ENCODE assay signal across 8 cellular contexts in genomic region chr2:100321181-100321880, GRCh38. TPM values are rescaled to one million over a fixed set of nuclear protein-coding genes. Genes with fewer than 3 reads are reported as not detected.
DNase-seq lines count a peak whose midpoint lies in the region; TF ChIP-seq lines count a peak whose summit lies in the region.

No MANE protein-coding gene starts in this region.

- H3K4me2 ChIP-seq in OCI-LY3 (ENCODE audit: low read length): peak overlapping the region; percentile 53
- peak overlapping the region; percentile 59 for H3K4me2 ChIP-seq in mesendoderm (ENCODE audit: low read length)

- TF ChIP-seq POLR2A in thyroid gland (IDR thresholded peaks at IDR 0.05): peak in 1 of 2 donors; percentile 54

- peak overlapping the region; percentile 18; the same call in 1 of the 2 replicates for H3K9ac ChIP-seq in OCI-LY3 (ENCODE audit: low read length)
- H3K9ac ChIP-seq in mesendoderm (ENCODE audit: low read length): peak overlapping the region; percentile 52

- peak; percentile 31 for DNase-seq in activated CD4-positive, alpha-beta T cell treated with anti-CD3 and anti-CD28 coated beads for 48 hours
- no peak for DNase-seq in activated CD4-positive, alpha-beta T cell treated with anti-CD3 and anti-CD28 coated beads for 4 hours
- DNase-seq in endothelial cell (ENCODE audit: low spot score) (peak; percentile 52), mesendoderm (peak; percentile 74), thyroid gland (peak; percentile 76 to 79), KG1 (lab: John Stamatoyannopoulos, UW) (no peak), amniotic stem cell (lab: John Stamatoyannopoulos, UW) (no peak)

- peak overlapping the region; percentile 65 for H3K56ac ChIP-seq in mesendoderm (ENCODE audit: low read length)

- H2AFZ ChIP-seq in OCI-LY3 (ENCODE audit: low read depth, low read length): peak overlapping the region; percentile 41; the same call in 1 of the 2 replicates

- H2BK120ac ChIP-seq in mesendoderm (ENCODE audit: low read depth, low read length): no peak overlapping the region

- H2BK5ac ChIP-seq in mesendoderm (ENCODE audit: low read length): no peak overlapping the region

- H4K8ac ChIP-seq in mesendoderm (ENCODE audit: low read depth, low read length): no peak overlapping the region

- H3K4ac ChIP-seq in mesendoderm (ENCODE audit: low read depth, low read length): no peak overlapping the region

- H3K27me3 ChIP-seq in OCI-LY3 (ENCODE audit: low read depth, low read length): peaks cover 10% of the 10 kb centered on the region; the same call in 1 of the 2 replicates
- H3K27me3 ChIP-seq in mesendoderm (ENCODE audit: insufficient read depth, low read length, poor library complexity): peaks cover 27% of the 10 kb centered on the region
- H3K27me3 ChIP-seq in thyroid gland: no peaks in the 10 kb centered on the region

- H3K36me3 ChIP-seq in OCI-LY3 (replicated peaks; ENCODE audit: low read depth, low read length) (peaks cover 5% of the 10 kb centered on the region), mesendoderm (ENCODE audit: control insufficient read depth, insufficient read depth, low read length) (no peaks in the 10 kb centered on the region), thyroid gland (no peaks in the 10 kb centered on the region)

- no CpG with 5 or more reads among the region's 79 CpGs for WGBS in mesendoderm (ENCODE audit: extremely low coverage, insufficient coverage, low lambda C conversion rate)
- 0 to 3% methylated on average over 12 to 15 of the region's 79 CpGs for WGBS in thyroid gland, 2 donors

- no peak overlapping the region for H2AK5ac ChIP-seq in mesendoderm (ENCODE audit: low read length)

- peaks cover 6% of the 10 kb centered on the region for H3K27me3 Mint-ChIP-seq in endothelial cell (ENCODE audit: unreplicated experiment)

- peaks cover 8% of the 10 kb centered on the region; the same call in 1 of the 2 replicates for H3K9me3 ChIP-seq in OCI-LY3 (ENCODE audit: insufficient read depth, low read length)
- no peaks in the 10 kb centered on the region for H3K9me3 ChIP-seq in thyroid gland

- no peaks in the 10 kb centered on the region for H3K9me3 Mint-ChIP-seq in endothelial cell (ENCODE audit: unreplicated experiment)

- H3K79me2 ChIP-seq in OCI-LY3 (ENCODE audit: low read length): no peaks in the 10 kb centered on the region
- no peaks in the 10 kb centered on the region for H3K79me2 ChIP-seq in mesendoderm (ENCODE audit: control insufficient read depth, insufficient read depth, low read length)

- H3K4me3 ChIP-seq in OCI-LY3 (ENCODE audit: low read length) (peak overlapping the region; percentile 76), mesendoderm (ENCODE audit: low read length) (no peak overlapping the region), thyroid gland (replicated peaks in 1 of 3) (peak overlapping the region in 2 of 3 donors; percentile 29 to 56)

- no peaks in the 10 kb centered on the region for H3K4me1 Mint-ChIP-seq in endothelial cell (ENCODE audit: unreplicated experiment)

- peak overlapping the region; percentile 83 for H3K4me3 Mint-ChIP-seq in endothelial cell (ENCODE audit: unreplicated experiment)

- H3K36me3 Mint-ChIP-seq in endothelial cell (ENCODE audit: low read depth, unreplicated experiment): peaks cover 4% of the 10 kb centered on the region

- no peak overlapping the region for H4K5ac ChIP-seq in mesendoderm (ENCODE audit: low read length)

- no peaks in the 10 kb centered on the region for H4K20me1 ChIP-seq in OCI-LY3 (ENCODE audit: insufficient read depth, low read length)

- H3K27ac ChIP-seq in OCI-LY3 (ENCODE audit: low read length): no peak overlapping the region
- H3K27ac ChIP-seq in mesendoderm (ENCODE audit: low read depth, low read length): no peak overlapping the region
- H3K27ac ChIP-seq in thyroid gland: peak overlapping the region; percentile 61 to 88 (median 76)

- no peak overlapping the region for H3K18ac ChIP-seq in mesendoderm (ENCODE audit: low read length)

- intact Hi-C loops in thyroid gland (cut with DNase I): no loop called here

- H3K79me1 ChIP-seq in mesendoderm (ENCODE audit: low read length): no peaks in the 10 kb centered on the region

- no peak for TF ChIP-seq CTCF in OCI-LY3 (IDR thresholded peaks at IDR 0.05; ENCODE audit: low read depth, low read length)
- no peak for TF ChIP-seq CTCF in endothelial cell (IDR thresholded peaks at IDR 0.05; ENCODE audit: unreplicated experiment)
- TF ChIP-seq CTCF in thyroid gland (IDR thresholded peaks at IDR 0.05): peak in 5 of 6 experiments; percentile 19 to 55 (median 49)

- H2BK15ac ChIP-seq in mesendoderm (replicated peaks; ENCODE audit: low read depth): no peak overlapping the region

- H3K27ac Mint-ChIP-seq in endothelial cell (ENCODE audit: unreplicated experiment): no peak overlapping the region

- no peak overlapping the region for H3K23ac ChIP-seq in mesendoderm (ENCODE audit: low read length)

- H3K4me1 ChIP-seq in OCI-LY3 (ENCODE audit: low read length) (no peaks in the 10 kb centered on the region), mesendoderm (ENCODE audit: control insufficient read depth, low read depth, low read length) (no peaks in the 10 kb centered on the region), thyroid gland (peaks cover 0 to 7% of the 10 kb centered on the region in 2 donors)

RNA-seq across cellular contexts. Expression of gene LONRF2, which starts 1.0 kb away (rescaled TPM):
- total RNA-seq in endothelial cell (ENCODE audit: unreplicated experiment) (not detected), thyroid gland (10 to 100 TPM in 3 of 4 donors, 1 to 10 TPM in 1; 7.0 to 32.0 (median 17.1) TPM)
- 0.04 TPM for polyA plus RNA-seq in mesendoderm (2013, experiment 1 of 2)
- 0.07 TPM for polyA plus RNA-seq in mesendoderm (2013, experiment 2 of 2)

Comparison
In these comparisons a context has a peak if more than half of its experiments do, and no peak if none do; other contexts are left out.
1. DNase-seq: peak in activated CD4-positive, alpha-beta T cell treated with anti-CD3 and anti-CD28 coated beads for 48 hours (single experiment), endothelial cell (single experiment), mesendoderm (single experiment) and thyroid gland (2 of 2); none in activated CD4-positive, alpha-beta T cell treated with anti-CD3 and anti-CD28 coated beads for 4 hours (0 of 2), KG1 (single experiment) and amniotic stem cell (single experiment).
2. H3K27ac ChIP-seq: peak in thyroid gland (3 of 3); none in OCI-LY3 (single experiment) and mesendoderm (single experiment).
3. CTCF ChIP-seq: peak in thyroid gland (5 of 6); none in OCI-LY3 (single experiment) and endothelial cell (single experiment).